17 cellular contexts compared by ENCODE assay signal in genomic region chr5:175680020-175680419, GRCh38. TPM values are rescaled to one million over a fixed set of nuclear protein-coding genes. Genes with fewer than 3 reads are reported as not detected.
A peak's percentile ranks its signal among the peaks of the same experiment; 100 is the strongest.
DNase-seq lines count a peak whose midpoint lies in the region; ATAC-seq and TF ChIP-seq lines count a peak whose summit lies in the region.
"Had no signal": no experiment of that assay in that cellular context is flagged by ENCODE, and none has a peak within 500 bp of the region (broad histone marks: within the 10 kb centered on the region; RNA-seq: fewer than 3 reads in every experiment).

No MANE protein-coding gene starts in this region.

- peak overlapping the region in 1 of 3 donors; percentile 3 for H3K9ac ChIP-seq in skeletal muscle tissue (ENCODE audit: low read depth in 1 of 3, low read length in 3 of 3)

- H3K27ac ChIP-seq in RWPE2 (ENCODE audit: poor library complexity, severe bottlenecking) (no peak overlapping the region), skeletal muscle tissue (ENCODE audit: low read depth, low read length) (peak overlapping the region; percentile 34), foreskin keratinocyte (no peak overlapping the region)
- H3K27ac ChIP-seq: A549 had no signal

- H3K27me3 ChIP-seq in RWPE2 (ENCODE audit: insufficient read depth, poor library complexity, severe bottlenecking) (peaks cover 70% of the 10 kb centered on the region), skeletal muscle tissue (ENCODE audit: control insufficient read depth in 3 of 3, insufficient read depth in 3 of 3, low read length in 3 of 3) (peaks cover 0 to 5% (median 0%) of the 10 kb centered on the region in 3 donors), foreskin keratinocyte (peaks cover 21% of the 10 kb centered on the region)

- H3K36me3 ChIP-seq in RWPE2 (ENCODE audit: low read depth) (no peaks in the 10 kb centered on the region), skeletal muscle tissue (ENCODE audit: control insufficient read depth in 3 of 3, insufficient read depth in 3 of 3, low read length in 3 of 3) (peaks cover 2 to 8% (median 3%) of the 10 kb centered on the region in 3 donors)

- no peak overlapping the region for H3K4me3 ChIP-seq in RWPE2 (ENCODE audit: severe bottlenecking)
- H3K4me3 ChIP-seq in skeletal muscle tissue (ENCODE audit: low read length in 3 of 3), result peak overlapping the region in 1 of 3 donors; percentile 35
- H3K4me3 ChIP-seq: A549 had no signal

- intact Hi-C loops in Right ventricle myocardium superior (cut with DNase I) (loop anchor here (10.0 kb wide), 1 partner anchor 105 kb away; no protein-coding TSS in a partner anchor), left cardiac atrium (cut with DNase I) (no loop called here), left ventricle myocardium superior (cut with micrococcal nuclease) (no loop called here)

- H3K9me3 ChIP-seq in RWPE2 (ENCODE audit: severe bottlenecking), result no peaks in the 10 kb centered on the region
- H3K9me3 ChIP-seq in skeletal muscle tissue (ENCODE audit: control insufficient read depth in 3 of 3, low read length in 3 of 3), result no peaks in the 10 kb centered on the region
- H3K9me3 ChIP-seq: A549 had no signal

- peak; percentile 28 for ATAC-seq in Right ventricle myocardium superior (ENCODE audit: poor library complexity)
- no peak for ATAC-seq in left cardiac atrium
- no peak for ATAC-seq in RWPE2 (ENCODE audit: low read depth)
- peak; percentile 56 for ATAC-seq in left ventricle myocardium superior
- ATAC-seq in HG02571 (IDR thresholded peaks at IDR 0.05; ENCODE audit: unreplicated experiment), result no peak
- ATAC-seq in foreskin keratinocyte, result no peak
- ATAC-seq: A549 had no signal

- H3K4me1 ChIP-seq in RWPE2 (ENCODE audit: insufficient read depth, poor library complexity, severe bottlenecking), result no peaks in the 10 kb centered on the region
- H3K4me1 ChIP-seq in skeletal muscle tissue (ENCODE audit: control insufficient read depth in 3 of 3, insufficient read depth in 3 of 3, low read length in 3 of 3), result peaks cover 21 to 28% (median 25%) of the 10 kb centered on the region in 3 donors
- H3K4me1 ChIP-seq in foreskin keratinocyte, result no peaks in the 10 kb centered on the region
- H3K4me1 ChIP-seq: A549 had no signal

- DNase-seq in Right ventricle myocardium superior, result no peak
- DNase-seq in left cardiac atrium, result no peak
- peak; percentile 18 for DNase-seq in RWPE2 (ENCODE audit: low spot score)
- no peak for DNase-seq in left ventricle myocardium superior
- DNase-seq in foreskin keratinocyte, result no peak
- DNase-seq in globus pallidus (ENCODE audit: low spot score), result no peak
- DNase-seq: CD4-positive, alpha-beta memory T cell; DMS79 treated with DMSO at 0.1 percent for 48 hours; GDM1; NCI-H1417 treated with DMSO at 0.1 percent for 48 hours; NCI-H2081 treated with DMSO at 0.1 percent for 48 hours; NCI-H226; NCI-H748 treated with DMSO at 0.1 percent for 48 hours; SHP77 treated with DMSO at 0.1 percent for 48 hours had no signal

- TF ChIP-seq CTCF in RWPE2 (IDR thresholded peaks at IDR 0.05; ENCODE audit: poor library complexity, severe bottlenecking) (no peak), foreskin keratinocyte (conservative IDR thresholded peaks at IDR 0.05) (no peak)

RNA-seq across cellular contexts. Expression of gene HRH2, which starts 22.1 kb away (rescaled TPM):
- total RNA-seq in Right ventricle myocardium superior (41.2 TPM), left cardiac atrium (10 to 100 TPM; 20.0 to 24.3 TPM), left ventricle myocardium superior (58.0 TPM), skeletal muscle tissue (1.0 TPM), foreskin keratinocyte (not detected in 2 replicates)
- polyA plus RNA-seq in foreskin keratinocyte, result not detected in 2 replicates

Comparison
In these comparisons a context has a peak if more than half of its experiments do, and no peak if none do; other contexts are left out.
1. ATAC-seq: peak in Right ventricle myocardium superior (single experiment) and left ventricle myocardium superior (single experiment); none in left cardiac atrium (0 of 2), RWPE2 (single experiment), HG02571 (single experiment) and foreskin keratinocyte (single experiment).
2. RNA of gene HRH2, which starts 22.1 kb away (total RNA-seq): 58.0 TPM in left ventricle myocardium superior (single experiment), 41.2 TPM in Right ventricle myocardium superior (single experiment) and 20.0 to 24.3 TPM in left cardiac atrium; 1.0 TPM in skeletal muscle tissue (single experiment) and not detected in foreskin keratinocyte; every median in the first group is over 10 times any median in the second.